In the genomic region with DNA sequence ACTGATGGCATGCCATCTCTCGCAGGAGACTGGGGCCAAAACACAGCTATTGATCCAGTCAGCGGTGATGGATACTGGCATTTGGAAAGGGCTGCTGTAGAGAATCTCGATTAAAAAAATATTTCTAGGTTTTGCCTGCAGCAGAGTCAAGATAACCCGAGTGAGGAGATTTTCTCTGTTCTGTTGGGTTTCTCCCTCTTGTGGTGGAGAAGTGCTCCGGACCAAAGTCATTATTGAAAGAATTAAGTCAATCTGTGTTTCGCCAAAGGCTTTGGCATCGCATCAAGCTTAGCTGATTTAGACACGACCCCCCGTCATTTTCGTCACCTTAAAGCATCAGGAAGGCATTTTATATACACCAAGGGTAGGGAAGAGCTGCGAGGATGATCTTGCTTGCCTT, we compare ENCODE assay signal across 21 cellular contexts.
DNase-seq lines count a peak whose midpoint lies in the region; FAIRE-seq and TF ChIP-seq lines count a peak whose summit lies in the region.
"Had no signal": no experiment of that assay in that cellular context is flagged by ENCODE, and none has a peak within 500 bp of the region (broad histone marks: within the 10 kb centered on the region; RNA-seq: fewer than 3 reads in every experiment).

No MANE protein-coding gene starts in this region.

- H3K36me3 ChIP-seq in BLaER1 treated with 17β-estradiol and CSF1 and Interleukin-3, amounts not matched to agents 10 nM and 100 nM = no peaks in the 10 kb centered on the region
- H3K36me3 ChIP-seq in keratinocyte (ENCODE audit: control insufficient read depth in 2 of 2, extremely low read depth in 1 of 2, insufficient read depth in 2 of 2, low read length in 2 of 2) (no peaks in the 10 kb centered on the region), BE2C (no peaks in the 10 kb centered on the region)

- peaks cover 4 to 25% (median 10%) of the 10 kb centered on the region in 10 experiments; a peak in 18 of 20 replicates for H3K4me1 ChIP-seq in BLaER1 treated with 17β-estradiol and CSF1 and Interleukin-3, amounts not matched to agents 10 nM and 100 nM
- H3K4me1 ChIP-seq in keratinocyte (ENCODE audit: control insufficient read depth, extremely low read depth, insufficient read depth, low read length) (no peaks in the 10 kb centered on the region), BE2C (no peaks in the 10 kb centered on the region)

- peaks cover 30% of the 10 kb centered on the region for H3K9me3 Mint-ChIP-seq in HFFc6
- no peaks in the 10 kb centered on the region for H3K9me3 Mint-ChIP-seq in MCF 10A (ENCODE audit: unreplicated experiment)
- H3K9me3 Mint-ChIP-seq in activated CD4-positive, alpha-beta memory T cell treated with anti-CD3 and anti-CD28 coated beads for 36 hours = no peaks in the 10 kb centered on the region

- H3K27ac ChIP-seq in BLaER1 treated with 17β-estradiol and CSF1 and Interleukin-3, amounts not matched to agents 10 nM and 100 nM = no peak overlapping the region; a peak in 1 of 22 replicates
- H3K27ac ChIP-seq in keratinocyte (ENCODE audit: control insufficient read depth, insufficient read depth, low read length) = no peak overlapping the region
- H3K27ac ChIP-seq: skin epidermis had no signal

- no peak overlapping the region for H2AFZ ChIP-seq in keratinocyte (ENCODE audit: control insufficient read depth, low read length)

- intact Hi-C loops in MCF 10A (cut with micrococcal nuclease) = loop anchor here (2.0 to 5.0 kb wide), 2 partner anchors 96 to 749 kb away; a partner anchor contains a TSS
- intact Hi-C loops in activated CD4-positive, alpha-beta memory T cell treated with anti-CD3 and anti-CD28 coated beads for 36 hours (cut with micrococcal nuclease) = no loop called here

- H3K36me3 Mint-ChIP-seq in HFFc6 (ENCODE audit: low read depth) (no peaks in the 10 kb centered on the region), MCF 10A (ENCODE audit: insufficient read depth, unreplicated experiment) (no peaks in the 10 kb centered on the region)
- no peaks in the 10 kb centered on the region for H3K36me3 Mint-ChIP-seq in activated CD4-positive, alpha-beta memory T cell treated with anti-CD3 and anti-CD28 coated beads for 36 hours

- no peaks in the 10 kb centered on the region for H4K20me1 ChIP-seq in BLaER1 treated with 17β-estradiol and CSF1 and Interleukin-3, amounts not matched to agents 10 nM and 100 nM
- H4K20me1 ChIP-seq in keratinocyte (ENCODE audit: control insufficient read depth, extremely low read depth, insufficient read depth, low read length) = no peaks in the 10 kb centered on the region

- no peaks in the 10 kb centered on the region for H3K9me1 ChIP-seq in keratinocyte (ENCODE audit: control insufficient read depth, extremely low read depth, insufficient read depth, low read length)

- H3K79me2 ChIP-seq in keratinocyte (ENCODE audit: control insufficient read depth, insufficient read depth, low read length) = no peaks in the 10 kb centered on the region

- H3K27me3 Mint-ChIP-seq in HFFc6 (ENCODE audit: insufficient read depth) = no peaks in the 10 kb centered on the region; the same call in 1 of the 2 replicates
- H3K27me3 Mint-ChIP-seq in MCF 10A (ENCODE audit: insufficient read depth, unreplicated experiment) = no peaks in the 10 kb centered on the region
- H3K27me3 Mint-ChIP-seq in activated CD4-positive, alpha-beta memory T cell treated with anti-CD3 and anti-CD28 coated beads for 36 hours = no peaks in the 10 kb centered on the region
- H3K27me3 Mint-ChIP-seq: effector memory CD8-positive, alpha-beta T cell had no signal

- CTCF ChIA-PET in MCF 10A (lab: Yijun Ruan, JAX) = interaction anchor here (0.5 to 1.4 kb wide), 9 partner anchors 13 to 1233 kb away, joined by 3 to 6 read pairs (median 3); no protein-coding TSS in a partner anchor
- CTCF ChIA-PET in activated CD4-positive, alpha-beta memory T cell treated with anti-CD3 and anti-CD28 coated beads for 36 hours (lab: Charles Lee) = no interaction called here

- H3K4me3 Mint-ChIP-seq in HFFc6 (no peak overlapping the region), MCF 10A (ENCODE audit: unreplicated experiment) (no peak overlapping the region)
- no peak overlapping the region for H3K4me3 Mint-ChIP-seq in activated CD4-positive, alpha-beta memory T cell treated with anti-CD3 and anti-CD28 coated beads for 36 hours
- H3K4me3 Mint-ChIP-seq: effector memory CD8-positive, alpha-beta T cell; T-helper 2 cell treated with Interferon-gamma antibody and Interleukin-4, amounts not matched to agents 5 μg/mL and 100 μg/mL, for 36 hours had no signal

- no peaks in the 10 kb centered on the region for H3K27me3 ChIP-seq in BLaER1 treated with 17β-estradiol and CSF1 and Interleukin-3, amounts not matched to agents 10 nM and 100 nM
- no peaks in the 10 kb centered on the region for H3K27me3 ChIP-seq in keratinocyte (ENCODE audit: control insufficient read depth, extremely low read depth, insufficient read depth, low read length)
- H3K27me3 ChIP-seq in BE2C = no peaks in the 10 kb centered on the region

- peaks cover 0 to 18% (median 1%) of the 10 kb centered on the region in 11 experiments; a peak in 12 of 22 replicates for H3K9me3 ChIP-seq in BLaER1 treated with 17β-estradiol and CSF1 and Interleukin-3, amounts not matched to agents 10 nM and 100 nM (replicated peaks in 1 of 11)
- H3K9me3 ChIP-seq in keratinocyte (ENCODE audit: control insufficient read depth, low read depth, low read length) = no peaks in the 10 kb centered on the region
- H3K9me3 ChIP-seq in BE2C = no peaks in the 10 kb centered on the region

- no TSS peak for BruUV-seq in MCF 10A (replicated peaks; lab: Mats Ljungman, UMichigan)

- H3K9ac ChIP-seq in BLaER1 treated with 17β-estradiol and CSF1 and Interleukin-3, amounts not matched to agents 10 nM and 100 nM = no peak overlapping the region
- no peak overlapping the region for H3K9ac ChIP-seq in keratinocyte (ENCODE audit: control insufficient read depth, extremely low read depth, insufficient read depth, low read length)

- no peak overlapping the region for H3K4me3 ChIP-seq in BLaER1 treated with 17β-estradiol and CSF1 and Interleukin-3, amounts not matched to agents 10 nM and 100 nM
- no peak overlapping the region for H3K4me3 ChIP-seq in keratinocyte (ENCODE audit: control insufficient read depth in 2 of 3, extremely low read depth in 1 of 3, insufficient read depth in 2 of 3, low read depth in 1 of 3, low read length in 3 of 3)
- H3K4me3 ChIP-seq in BE2C (ENCODE audit: low read depth, low read length) = no peak overlapping the region
- H3K4me3 ChIP-seq: skin epidermis had no signal

- peak overlapping the region; percentile 4 to 56 (median 23); a peak in 14 of 22 replicates for H3K4me2 ChIP-seq in BLaER1 treated with 17β-estradiol and CSF1 and Interleukin-3, amounts not matched to agents 10 nM and 100 nM
- H3K4me2 ChIP-seq in keratinocyte (ENCODE audit: control insufficient read depth, extremely low read depth, insufficient read depth, low read depth, low read length) = no peak overlapping the region

- FAIRE-seq in keratinocyte (lab: Jason Lieb, UNC) = no peak
- FAIRE-seq: GM12892 had no signal

- H3K4me1 Mint-ChIP-seq in HFFc6 (ENCODE audit: low read depth) (no peaks in the 10 kb centered on the region), MCF 10A (ENCODE audit: insufficient read depth, unreplicated experiment) (peaks cover 5% of the 10 kb centered on the region)
- no peaks in the 10 kb centered on the region for H3K4me1 Mint-ChIP-seq in activated CD4-positive, alpha-beta memory T cell treated with anti-CD3 and anti-CD28 coated beads for 36 hours (ENCODE audit: low read depth)

- H3K27ac Mint-ChIP-seq in HFFc6 (no peak overlapping the region), MCF 10A (ENCODE audit: low read depth, unreplicated experiment) (no peak overlapping the region)
- H3K27ac Mint-ChIP-seq in activated CD4-positive, alpha-beta memory T cell treated with anti-CD3 and anti-CD28 coated beads for 36 hours = no peak overlapping the region
- H3K27ac Mint-ChIP-seq: effector memory CD8-positive, alpha-beta T cell; T-helper 2 cell treated with Interferon-gamma antibody and Interleukin-4, amounts not matched to agents 5 μg/mL and 100 μg/mL, for 36 hours had no signal

- POLR2A ChIA-PET in MCF 10A (lab: Yijun Ruan, JAX) = interaction anchor here (1.6 to 2.6 kb wide), 2 partner anchors 91 to 96 kb away, joined by 4 to 16 read pairs; a partner anchor contains a TSS
- POLR2A ChIA-PET in activated CD4-positive, alpha-beta memory T cell treated with anti-CD3 and anti-CD28 coated beads for 36 hours (lab: Charles Lee) = no interaction called here

- dilution Hi-C loops in keratinocyte (cut with MboI; ENCODE audit: extremely low pct_ligation_motif_present, low sequenced_read_pairs) = no loop called here

- TF ChIP-seq CTCF in HFFc6 (IDR thresholded peaks at IDR 0.05) = peak; percentile 41
- peak; percentile 14 for TF ChIP-seq CTCF in MCF 10A (IDR thresholded peaks at IDR 0.05; ENCODE audit: unreplicated experiment)
- peak in 2 of 3 experiments; percentile 12 to 36 for TF ChIP-seq CTCF in keratinocyte (optimal IDR thresholded peaks at IDR 0.05 in 1 of 3, IDR thresholded peaks at IDR 0.05 in 1 of 3, conservative IDR thresholded peaks at IDR 0.05 in 1 of 3; ENCODE audit: extremely low read depth in 1 of 3, insufficient read depth in 2 of 3, low read length in 3 of 3)
- TF ChIP-seq CTCF in BE2C (IDR thresholded peaks at IDR 0.05; ENCODE audit: low read depth, low read length) = no peak

- DNase-seq in HFFc6 (no peak), MCF 10A (ENCODE audit: unreplicated experiment) (peak; percentile 25), keratinocyte (ENCODE audit: low read depth, low spot score) (no peak), superior temporal gyrus (ENCODE audit: extremely low spot score) (no peak), cortex of kidney (lab: John Stamatoyannopoulos, UW) (no peak), BE2C (no peak)
- DNase-seq in activated CD4-positive, alpha-beta memory T cell treated with anti-CD3 and anti-CD28 coated beads for 36 hours = no peak
- DNase-seq: activated CD4-positive, CD25-positive, alpha-beta regulatory T cell treated with anti-CD3 and anti-CD28 coated beads, Interleukin-2, amount 50 U/mL, for 72 hours; caudate nucleus; COR-L47; effector memory CD8-positive, alpha-beta T cell; foreskin melanocyte; GDM1; Karpas-422; NCI-H1417; stimulated activated CD4-positive, alpha-beta T cell treated with anti-CD3 and anti-CD28 coated beads, Interleukin-4, amount 100 ng/mL, for 24 hours; substantia nigra had no signal
